10 cellular contexts compared by ENCODE assay signal in genomic region chr2:128092656-128093055, GRCh38. TPM values are rescaled to one million over a fixed set of nuclear protein-coding genes. Genes with fewer than 3 reads are reported as not detected.
DNase-seq lines count a peak whose midpoint lies in the region; ATAC-seq and TF ChIP-seq lines count a peak whose summit lies in the region.
"Had no signal": no experiment of that assay in that cellular context is flagged by ENCODE, and none has a peak within 500 bp of the region (broad histone marks: within the 10 kb centered on the region; RNA-seq: fewer than 3 reads in every experiment).

No MANE protein-coding gene starts in this region.

- peaks cover 18% of the 10 kb centered on the region; the same call in 1 of the 2 replicates for H3K4me1 ChIP-seq in PC-9 (replicated peaks; ENCODE audit: insufficient read depth)
- H3K4me1 ChIP-seq in endodermal cell (ENCODE audit: control insufficient read depth, insufficient read depth, low read length) = peaks cover 3% of the 10 kb centered on the region
- H3K4me1 ChIP-seq in skeletal muscle satellite cell (ENCODE audit: control insufficient read depth, insufficient read depth, low read length) = peaks cover 4% of the 10 kb centered on the region

- POLR2A ChIA-PET in PC-9 (lab: Charles Lee; ENCODE audit: unreplicated experiment) = no interaction called here

- H3K9ac ChIP-seq in endodermal cell (ENCODE audit: extremely low read depth, low read length, poor library complexity, severe bottlenecking) = no peak overlapping the region
- H3K9ac ChIP-seq in skeletal muscle satellite cell (ENCODE audit: low read depth, low read length) = peak overlapping the region; percentile 31

- H3F3A ChIP-seq in PC-9 (ENCODE audit: insufficient read depth, low read depth) = 0 out of 2 replicates have a peak, but pooled peaks cover 13% of the 10 kb centered on the region

- intact Hi-C loops in PC-9 (cut with micrococcal nuclease; ENCODE audit: unreplicated experiment) = no loop called here

- no peak for ATAC-seq in activated T-cell treated with anti-CD3 and anti-CD28 coated beads, Interleukin-2, amount 50 U/mL, for 72 hours (replicated peaks in 1 of 2)
- ATAC-seq: gastroesophageal sphincter had no signal

- H3K9me3 ChIP-seq in PC-9 (ENCODE audit: insufficient read depth, low read depth) (no peaks in the 10 kb centered on the region), endodermal cell (ENCODE audit: control insufficient read depth, low read length) (no peaks in the 10 kb centered on the region), skeletal muscle satellite cell (replicated peaks; ENCODE audit: low read length) (no peaks in the 10 kb centered on the region)
- H3K9me3 ChIP-seq: gastroesophageal sphincter had no signal

- H3K9me3 Mint-ChIP-seq in activated T-cell treated with anti-CD3 and anti-CD28 coated beads, Interleukin-2, amount 50 U/mL, for 72 hours = no peaks in the 10 kb centered on the region
- H3K9me3 Mint-ChIP-seq in endodermal cell = no peaks in the 10 kb centered on the region

- WGBS in endodermal cell (ENCODE audit: insufficient coverage in 1 of 2, insufficient read length in 1 of 2), 2 experiments = 91% methylated on average over 3 of the region's 3 CpGs; no CpG with 5 or more reads in 1 of the 2 experiments

- peak overlapping the region; percentile 92 to 99 for H3K4me3 Mint-ChIP-seq in activated T-cell treated with anti-CD3 and anti-CD28 coated beads, Interleukin-2, amount 50 U/mL, for 72 hours
- H3K4me3 Mint-ChIP-seq in endodermal cell = peak overlapping the region; percentile 88

- H3K27me3 ChIP-seq in PC-9 (ENCODE audit: insufficient read depth, low read depth) (no peaks in the 10 kb centered on the region), endodermal cell (ENCODE audit: control insufficient read depth, insufficient read depth, low read length, poor library complexity, severe bottlenecking) (no peaks in the 10 kb centered on the region), skeletal muscle satellite cell (ENCODE audit: control insufficient read depth, insufficient read depth, low read length) (no peaks in the 10 kb centered on the region)
- H3K27me3 ChIP-seq: gastroesophageal sphincter had no signal

- peaks cover 58% of the 10 kb centered on the region for H3K79me2 ChIP-seq in PC-9 (ENCODE audit: low read depth)

- no TSS peak for BruUV-seq in PC-9 (replicated peaks; lab: Mats Ljungman, UMichigan)

- CTCF ChIA-PET in PC-9 (lab: Charles Lee) = no interaction called here

- H3K9me2 ChIP-seq in PC-9 (ENCODE audit: insufficient read depth) = no peaks in the 10 kb centered on the region

- H3K36me3 ChIP-seq in PC-9 (ENCODE audit: low read depth) (0 out of 2 replicates have a peak, but pooled peaks cover 3% of the 10 kb centered on the region), endodermal cell (ENCODE audit: control insufficient read depth, insufficient read depth, low read length) (peaks cover 11% of the 10 kb centered on the region), skeletal muscle satellite cell (ENCODE audit: insufficient read depth, low read length) (no peaks in the 10 kb centered on the region)

- H3K4me2 ChIP-seq in PC-9 (peak overlapping the region; percentile 81; the same call in 1 of the 2 replicates), skeletal muscle satellite cell (ENCODE audit: low read length) (peak overlapping the region; percentile 85)

- no peak overlapping the region for H2AFZ ChIP-seq in PC-9

- peaks cover 4% of the 10 kb centered on the region; the same call in 1 of the 2 replicates for H4K20me1 ChIP-seq in PC-9 (ENCODE audit: insufficient read depth)

- no peak overlapping the region for H3K27ac ChIP-seq in PC-9
- no peak overlapping the region for H3K27ac ChIP-seq in endodermal cell (ENCODE audit: low read depth, low read length)

- peaks cover 44% of the 10 kb centered on the region for H3K4me1 Mint-ChIP-seq in activated T-cell treated with anti-CD3 and anti-CD28 coated beads, Interleukin-2, amount 50 U/mL, for 72 hours (ENCODE audit: low read depth)
- peaks cover 9% of the 10 kb centered on the region for H3K4me1 Mint-ChIP-seq in endodermal cell

- H3K36me3 Mint-ChIP-seq in activated T-cell treated with anti-CD3 and anti-CD28 coated beads, Interleukin-2, amount 50 U/mL, for 72 hours (ENCODE audit: insufficient read depth in 2 of 2) = peaks cover 4 to 7% of the 10 kb centered on the region in 2 donors
- H3K36me3 Mint-ChIP-seq in endodermal cell (ENCODE audit: low read depth) = peaks cover 4% of the 10 kb centered on the region

- no peak for TF ChIP-seq CTCF in PC-9 (conservative IDR thresholded peaks at IDR 0.05)
- TF ChIP-seq CTCF in endodermal cell (conservative IDR thresholded peaks at IDR 0.05) = no peak

- no peaks in the 10 kb centered on the region for H3K27me3 Mint-ChIP-seq in activated T-cell treated with anti-CD3 and anti-CD28 coated beads, Interleukin-2, amount 50 U/mL, for 72 hours (ENCODE audit: low read depth)
- H3K27me3 Mint-ChIP-seq in endodermal cell (ENCODE audit: insufficient read depth) = no peaks in the 10 kb centered on the region

- peak overlapping the region; percentile 70 for H3K27ac Mint-ChIP-seq in activated T-cell treated with anti-CD3 and anti-CD28 coated beads, Interleukin-2, amount 50 U/mL, for 72 hours
- H3K27ac Mint-ChIP-seq in endodermal cell = no peak overlapping the region

- no peak for DNase-seq in activated T-cell treated with anti-CD3 and anti-CD28 coated beads, Interleukin-2, amount 50 U/mL, for 72 hours
- no peak for DNase-seq in activated T-cell treated with anti-CD3 and anti-CD28 coated beads, Interleukin-2, amount 50 U/mL, for 1 hour
- DNase-seq in PC-9 (no peak), endodermal cell (no peak), SHP77 treated with DMSO at 0.1 percent for 48 hours (lab: John Stamatoyannopoulos, UW) (no peak), DMS 273 treated with DMSO at 0.1 percent for 48 hours (lab: John Stamatoyannopoulos, UW) (no peak), NCI-H1105 (lab: John Stamatoyannopoulos, UW) (no peak)
- DNase-seq: NCI-H2081 treated with DMSO at 0.1 percent for 48 hours had no signal

- H3K4me3 ChIP-seq in PC-9 = peak overlapping the region; percentile 85; the same call in 1 of the 2 replicates
- peak overlapping the region; percentile 99 for H3K4me3 ChIP-seq in endodermal cell (ENCODE audit: low read length)
- H3K4me3 ChIP-seq in skeletal muscle satellite cell (ENCODE audit: low read length) = peak overlapping the region; percentile 15

RNA-seq across cellular contexts. Expression of gene UGGT1, which starts 1.7 kb away (rescaled TPM):
- 10 to 100 TPM; 48.6 to 54.3 TPM for total RNA-seq in activated T-cell treated with anti-CD3 and anti-CD28 coated beads, Interleukin-2, amount 50 U/mL, for 72 hours
- total RNA-seq in PC-9 (2021) (47.7 and 56.9 TPM in 2 replicates), endodermal cell (10 to 100 TPM; 66.9 to 78.6 TPM)
- polyA plus RNA-seq in endodermal cell (2013, experiment 1 of 2) = 31.7 TPM
- 33.5 TPM for polyA plus RNA-seq in endodermal cell (2013, experiment 2 of 2)
- 60.1 and 68.2 TPM in 2 replicates for total RNA-seq in skeletal muscle satellite cell (2012; rRNA removed)

Comparison
In these comparisons a context has a peak if more than half of its experiments do, and no peak if none do; other contexts are left out.
1. H3K4me3 ChIP-seq: peak in every context shown above with its lines; median percentile 99 in endodermal cell; 85 in PC-9; 15 in skeletal muscle satellite cell.